In genomic region chr15:64895285-64896065, GRCh38 we compare ENCODE assay signal across 8 cellular contexts. TPM values are rescaled to one million over a fixed set of nuclear protein-coding genes. Genes with fewer than 3 reads are reported as not detected.
DNase-seq lines count a peak whose midpoint lies in the region; ATAC-seq, FAIRE-seq and TF ChIP-seq lines count a peak whose summit lies in the region.

No MANE protein-coding gene starts in this region.

- WGBS in H1 (ENCODE audit: extremely low coverage in 1 of 2, insufficient coverage in 1 of 2, insufficient read length in 1 of 2, insufficient replicate concordance in 2 of 2, low coverage in 1 of 2, low lambda C conversion rate in 2 of 2, missing lambda C conversion rate in 1 of 2), 2 experiments = 84% methylated on average over 3 of the region's 6 CpGs; no CpG with 5 or more reads in 1 of the 2 experiments

- peak overlapping the region; percentile 84; the same call in 1 of the 2 replicates for H2BK12ac ChIP-seq in H1 (ENCODE audit: low read depth, low read length)

- H2AK5ac ChIP-seq in H1 (ENCODE audit: low read depth, low read length) = no peak overlapping the region

- H2BK5ac ChIP-seq in H1 (ENCODE audit: low read depth, low read length) = peak overlapping the region; percentile 35; the same call in 1 of the 2 replicates

- no peak overlapping the region for H3K56ac ChIP-seq in H1 (replicated peaks; ENCODE audit: insufficient read length, low read depth, low read length)

- no peak overlapping the region for H3K23ac ChIP-seq in H1 (ENCODE audit: insufficient read length)

- no peak overlapping the region for H2BK120ac ChIP-seq in H1 (replicated peaks; ENCODE audit: low read depth, low read length)

- H4K91ac ChIP-seq in H1 (replicated peaks; ENCODE audit: insufficient read length, low read length) = no peak overlapping the region

- H3K4me1 ChIP-seq in H1 (replicated peaks in 1 of 4; ENCODE audit: control insufficient read depth in 3 of 4, insufficient read depth in 4 of 4, low read length in 3 of 4) = peaks cover 7 to 26% (median 14%) of the 10 kb centered on the region in 4 experiments; a peak in 6 of 7 replicates

- H4K5ac ChIP-seq in H1 (ENCODE audit: insufficient read length, low read depth, low read length) = no peak overlapping the region

- TF ChIP-seq EP300 in H1 (IDR thresholded peaks at IDR 0.05; ENCODE audit: borderline replicate concordance in 1 of 2, low read depth in 2 of 2, low read length in 2 of 2) = no peak

- H2AFZ ChIP-seq in H1 (ENCODE audit: low read length) = no peak overlapping the region

- CTCF ChIA-PET in H1 (lab: Charles Lee; ENCODE audit: partially characterized antibody) = interaction anchor here (0.6 to 2.8 kb wide), 11 partner anchors 8 to 181 kb away, joined by 3 to 12 read pairs (median 5); no protein-coding TSS in a partner anchor

- no peak overlapping the region for H3K9ac ChIP-seq in H1 (replicated peaks in 1 of 4; ENCODE audit: extremely low read depth in 1 of 4, low read depth in 3 of 4, low read length in 3 of 4)

- DNase-seq in GM12864 (ENCODE audit: low read depth) (peak; percentile 85), H1 (ENCODE audit: low read depth in 1 of 2, low spot score in 2 of 2) (no peak), naive B cell (peak; percentile 51), COLO668 (lab: John Stamatoyannopoulos, UW; ENCODE audit: unreplicated experiment) (no peak), kidney glomerular epithelial cell (lab: John Stamatoyannopoulos, UW) (no peak), NCI-H2171 (lab: John Stamatoyannopoulos, UW) (no peak)

- H3K27me3 Mint-ChIP-seq in T-helper 1 cell treated with Interleukin-12 subunit alpha and Interleukin-12 subunit beta and Interleukin-4 antibody, amounts not matched to agents 30 μg/mL and 1 μg/mL, for 36 hours (ENCODE audit: low read depth) = no peaks in the 10 kb centered on the region
- no peaks in the 10 kb centered on the region for H3K27me3 Mint-ChIP-seq in naive B cell

- no peaks in the 10 kb centered on the region for H3K27me3 ChIP-seq in H1 (replicated peaks in 1 of 4; ENCODE audit: control insufficient read depth in 3 of 4, extremely low read depth in 1 of 4, insufficient read depth in 3 of 4, low read length in 3 of 4)

- H2BK20ac ChIP-seq in H1 (ENCODE audit: low read length) = no peak overlapping the region

- peaks cover 3% of the 10 kb centered on the region for H3K36me3 Mint-ChIP-seq in T-helper 1 cell treated with Interleukin-12 subunit alpha and Interleukin-12 subunit beta and Interleukin-4 antibody, amounts not matched to agents 30 μg/mL and 1 μg/mL, for 36 hours (ENCODE audit: low read depth)
- peaks cover 0 to under 1% of the 10 kb centered on the region in 2 donors for H3K36me3 Mint-ChIP-seq in naive B cell

- H4K20me1 ChIP-seq in H1 (replicated peaks in 1 of 2; ENCODE audit: control insufficient read depth in 1 of 2, insufficient read depth in 2 of 2, low read length in 2 of 2) = no peaks in the 10 kb centered on the region

- POLR2A ChIA-PET in H1 (lab: Charles Lee; ENCODE audit: partially characterized antibody) = interaction anchor here (1.4 to 2.9 kb wide), 12 partner anchors 9 to 87 kb away, joined by 3 to 16 read pairs (median 8); partner anchors contain the start of gene PIF1

- H4K8ac ChIP-seq in H1 (ENCODE audit: extremely low read depth, insufficient read depth, low read length) = no peak overlapping the region

- H3K79me2 ChIP-seq in H1 (ENCODE audit: control insufficient read depth in 1 of 2, insufficient read depth in 2 of 2, low read length in 2 of 2) = no peaks in the 10 kb centered on the region

- peaks cover 76% of the 10 kb centered on the region for H3K4me1 Mint-ChIP-seq in T-helper 1 cell treated with Interleukin-12 subunit alpha and Interleukin-12 subunit beta and Interleukin-4 antibody, amounts not matched to agents 30 μg/mL and 1 μg/mL, for 36 hours (ENCODE audit: low read depth)
- H3K4me1 Mint-ChIP-seq in naive B cell = peaks cover 50 to 72% (median 68%) of the 10 kb centered on the region in 3 donors

- no peak for FAIRE-seq in H1 (lab: Jason Lieb, UNC)

- no peaks in the 10 kb centered on the region for H3K79me1 ChIP-seq in H1 (ENCODE audit: low read depth, low read length)

- H3K23me2 ChIP-seq in H1 (ENCODE audit: low read depth, low read length) = peaks cover 10% of the 10 kb centered on the region; the same call in 1 of the 2 replicates

- TF ChIP-seq RAD21 in H1 (IDR thresholded peaks at IDR 0.05 in 1 of 2, conservative IDR thresholded peaks at IDR 0.05 in 1 of 2; ENCODE audit: low read depth in 2 of 2, low read length in 2 of 2) = no peak

- no peaks in the 10 kb centered on the region for H3K36me3 ChIP-seq in H1 (ENCODE audit: control insufficient read depth in 2 of 4, insufficient read depth in 4 of 4, low read length in 3 of 4)

- H3K4me3 Mint-ChIP-seq in T-helper 1 cell treated with Interleukin-12 subunit alpha and Interleukin-12 subunit beta and Interleukin-4 antibody, amounts not matched to agents 30 μg/mL and 1 μg/mL, for 36 hours = peak overlapping the region; percentile 82
- peak overlapping the region; percentile 88 to 97 (median 92) for H3K4me3 Mint-ChIP-seq in naive B cell

- peak overlapping the region; percentile 81 to 83 for H3K4me2 ChIP-seq in H1 (ENCODE audit: insufficient read depth in 1 of 2, low read depth in 2 of 2, low read length in 2 of 2)

- H3K9me3 ChIP-seq in H1 (ENCODE audit: insufficient read depth in 2 of 2, low read depth in 1 of 2, low read length in 1 of 2) = no peaks in the 10 kb centered on the region

- H3K18ac ChIP-seq in H1 (ENCODE audit: extremely low read depth, low read length) = 0 out of 2 replicates have a peak overlapping the region, but pooled peaks have one; percentile 13

- peak overlapping the region; percentile 75 for H2BK15ac ChIP-seq in H1 (ENCODE audit: low read length)

- H3K4me3 ChIP-seq in GM12864 (ENCODE audit: low read depth, low read length) = peak overlapping the region; percentile 65
- H3K4me3 ChIP-seq in H1 (ENCODE audit: extremely low read depth in 1 of 4, insufficient read depth in 2 of 4, low read depth in 3 of 4, low read length in 4 of 4) = peak overlapping the region in 1 of 4 experiments; percentile 62; a peak in 2 of 8 replicates

- H3K14ac ChIP-seq in H1 (ENCODE audit: insufficient read length) = no peak overlapping the region

- H3K4ac ChIP-seq in H1 (replicated peaks; ENCODE audit: insufficient read length, low read depth, low read length) = no peak overlapping the region

- ATAC-seq in HG03097 (IDR thresholded peaks at IDR 0.05; ENCODE audit: low FRiP score, unreplicated experiment) (peak; percentile 23), naive B cell (ENCODE audit: low read depth in 2 of 2) (peak; percentile 34 to 35)

- TF ChIP-seq CTCF in GM12864 (IDR thresholded peaks at IDR 0.05; ENCODE audit: low read depth, low read length, missing control alignments) (no peak), H1 (IDR thresholded peaks at IDR 0.05; ENCODE audit: control extremely low read depth in 1 of 3, insufficient read depth in 1 of 3, low read depth in 1 of 3, low read length in 3 of 3) (no peak)

- H3K9me3 Mint-ChIP-seq in T-helper 1 cell treated with Interleukin-12 subunit alpha and Interleukin-12 subunit beta and Interleukin-4 antibody, amounts not matched to agents 30 μg/mL and 1 μg/mL, for 36 hours = no peaks in the 10 kb centered on the region
- H3K9me3 Mint-ChIP-seq in naive B cell = no peaks in the 10 kb centered on the region

- no peak for TF ChIP-seq POLR2A in H1 (IDR thresholded peaks at IDR 0.05; ENCODE audit: control extremely low read depth in 1 of 2, low read depth in 2 of 2, low read length in 2 of 2)

- H3K27ac Mint-ChIP-seq in T-helper 1 cell treated with Interleukin-12 subunit alpha and Interleukin-12 subunit beta and Interleukin-4 antibody, amounts not matched to agents 30 μg/mL and 1 μg/mL, for 36 hours = peak overlapping the region; percentile 97
- peak overlapping the region; percentile 91 to 99 (median 98) for H3K27ac Mint-ChIP-seq in naive B cell

- no peak overlapping the region for H3K27ac ChIP-seq in H1 (ENCODE audit: low read depth, low read length)

RNA-seq across cellular contexts. Expression of gene ANKDD1A, which starts 16.2 kb away (rescaled TPM):
- 5.0 and 5.7 TPM in 2 replicates for total RNA-seq in H1 (2021; fragmentation: NEBNext Ultra II Directional; extraction: Animal tissue kit (Norgen Biotek cat#: 25700))
- polyA plus RNA-seq in H1 (2011; rRNA removed) (4.1 and 6.8 TPM in 2 replicates), naive B cell (ENCODE audit: low read depth in 6 of 6) (1 to 10 TPM in 3 of 6 donors, under 1 TPM in 2, not detected in 1; 0.14 to 3.3 (median 1.3) TPM)
- 5.8 TPM for polyA plus RNA-seq in H1 (2011; cell fraction: cytosol; rRNA removed)
- polyA plus RNA-seq in H1 (2011; cell fraction: nucleus; rRNA removed) = 24.6 TPM
- polyA plus RNA-seq in H1 (2012, experiment 1 of 2) = 3.7 to 5.5 TPM (median 4.6 TPM) in 4 replicates
- 1.8 TPM for polyA plus RNA-seq in H1 (2012, experiment 2 of 2)
- 2.9 TPM for polyA plus RNA-seq in H1 (2013, experiment 1 of 2)
- polyA plus RNA-seq in H1 (2013, experiment 2 of 2) = 3.0 TPM
- polyA minus RNA-seq in H1 (2011; rRNA and poly(A)+ RNA removed) = 7.9 and 11.9 TPM in 2 replicates
- polyA minus RNA-seq in H1 (2011; cell fraction: cytosol; rRNA and poly(A)+ RNA removed) = 3.4 TPM
- polyA minus RNA-seq in H1 (2011; cell fraction: nucleus; rRNA and poly(A)+ RNA removed) = 20.7 TPM

RNA-seq across cellular contexts. Expression of gene PLEKHO2, which starts 53.8 kb away (rescaled TPM):
- 20.1 and 20.3 TPM in 2 replicates for total RNA-seq in H1 (2021; fragmentation: NEBNext Ultra II Directional; extraction: Animal tissue kit (Norgen Biotek cat#: 25700))
- 16.9 and 19.7 TPM in 2 replicates for polyA plus RNA-seq in H1 (2011; rRNA removed)
- polyA plus RNA-seq in H1 (2011; cell fraction: cytosol; rRNA removed) = 16.6 TPM
- polyA plus RNA-seq in H1 (2011; cell fraction: nucleus; rRNA removed) = 31.1 TPM
- 18.9 to 22.4 TPM (median 21.2 TPM) in 4 replicates for polyA plus RNA-seq in H1 (2012, experiment 1 of 2)
- 20.6 TPM for polyA plus RNA-seq in H1 (2012, experiment 2 of 2)
- 12.5 TPM for polyA plus RNA-seq in H1 (2013, experiment 1 of 2)
- polyA plus RNA-seq in H1 (2013, experiment 2 of 2) = 12.7 TPM
- polyA minus RNA-seq in H1 (2011; rRNA and poly(A)+ RNA removed) = 13.3 and 19.6 TPM in 2 replicates
- polyA minus RNA-seq in H1 (2011; cell fraction: cytosol; rRNA and poly(A)+ RNA removed) = 14.6 TPM
- polyA minus RNA-seq in H1 (2011; cell fraction: nucleus; rRNA and poly(A)+ RNA removed) = 11.1 TPM
- 10 to 100 TPM in 5 of 6 donors, 1 to 10 TPM in 1; 9.7 to 20.7 (median 14.4) TPM for polyA plus RNA-seq in naive B cell (ENCODE audit: low read depth in 6 of 6)

Comparison
In these comparisons a context has a peak if more than half of its experiments do, and no peak if none do; other contexts are left out.
1. DNase-seq: peak in GM12864 (single experiment) and naive B cell (single experiment); none in H1 (0 of 2), COLO668 (single experiment), kidney glomerular epithelial cell (single experiment) and NCI-H2171 (single experiment).